3 cellular contexts compared by ENCODE assay signal in the genomic region with DNA sequence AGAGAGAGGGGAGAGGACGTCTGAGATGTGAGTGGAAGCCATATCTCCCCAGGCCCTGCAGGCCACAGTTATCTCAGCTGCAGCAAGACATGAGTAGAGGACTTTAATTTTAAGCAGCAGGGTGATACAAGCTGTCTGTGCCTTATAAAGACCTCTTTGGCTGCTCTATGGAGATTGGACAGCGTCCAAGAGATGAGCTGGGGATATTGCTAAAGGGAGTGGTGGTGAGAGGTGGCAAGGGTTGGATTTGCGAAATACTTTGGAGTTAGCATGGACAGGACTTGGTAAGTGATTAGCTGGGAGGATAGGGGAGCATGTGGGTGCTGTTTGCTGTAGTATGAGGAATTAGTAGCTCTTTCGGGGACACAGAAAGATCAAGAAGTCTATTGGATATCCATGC.
TF ChIP-seq lines count a peak whose summit lies in the region.

No MANE protein-coding gene starts in this region.

TF ChIP-seq in liver, 16 proteins besides CTCF, POLR2A, EP300 and RAD21 (continued from another document):
- TF ChIP-seq, protein P1, sequence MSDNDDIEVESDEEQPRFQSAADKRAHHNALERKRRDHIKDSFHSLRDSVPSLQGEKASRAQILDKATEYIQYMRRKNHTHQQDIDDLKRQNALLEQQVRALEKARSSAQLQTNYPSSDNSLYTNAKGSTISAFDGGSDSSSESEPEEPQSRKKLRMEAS (IDR thresholded peaks at IDR 0.05), result peak; percentile 62
- peak; percentile 55 for TF ChIP-seq REST (IDR thresholded peaks at IDR 0.05)
- TF ChIP-seq, protein P2, sequence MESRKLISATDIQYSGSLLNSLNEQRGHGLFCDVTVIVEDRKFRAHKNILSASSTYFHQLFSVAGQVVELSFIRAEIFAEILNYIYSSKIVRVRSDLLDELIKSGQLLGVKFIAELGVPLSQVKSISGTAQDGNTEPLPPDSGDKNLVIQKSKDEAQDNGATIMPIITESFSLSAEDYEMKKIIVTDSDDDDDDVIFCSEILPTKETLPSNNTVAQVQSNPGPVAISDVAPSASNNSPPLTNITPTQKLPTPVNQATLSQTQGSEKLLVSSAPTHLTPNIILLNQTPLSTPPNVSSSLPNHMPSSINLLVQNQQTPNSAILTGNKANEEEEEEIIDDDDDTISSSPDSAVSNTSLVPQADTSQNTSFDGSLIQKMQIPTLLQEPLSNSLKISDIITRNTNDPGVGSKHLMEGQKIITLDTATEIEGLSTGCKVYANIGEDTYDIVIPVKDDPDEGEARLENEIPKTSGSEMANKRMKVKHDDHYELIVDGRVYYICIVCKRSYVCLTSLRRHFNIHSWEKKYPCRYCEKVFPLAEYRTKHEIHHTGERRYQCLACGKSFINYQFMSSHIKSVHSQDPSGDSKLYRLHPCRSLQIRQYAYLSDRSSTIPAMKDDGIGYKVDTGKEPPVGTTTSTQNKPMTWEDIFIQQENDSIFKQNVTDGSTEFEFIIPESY (IDR thresholded peaks at IDR 0.05), result peak; percentile 34
- peak; percentile 42 for TF ChIP-seq FOXA1 (IDR thresholded peaks at IDR 0.05)
- TF ChIP-seq TAF1 (conservative IDR thresholded peaks at IDR 0.05), result no peak
- TF ChIP-seq FOXA2 (IDR thresholded peaks at IDR 0.05), result no peak
- peak; percentile 72 for TF ChIP-seq YY1 (IDR thresholded peaks at IDR 0.05)
- TF ChIP-seq JUND (IDR thresholded peaks at IDR 0.05), result peak in 1 of 2 donors; percentile 37

TF ChIP-seq in HepG2, 621 proteins besides CTCF, POLR2A, EP300 and RAD21 (continued from another document):
- TF ChIP-seq, protein P3, sequence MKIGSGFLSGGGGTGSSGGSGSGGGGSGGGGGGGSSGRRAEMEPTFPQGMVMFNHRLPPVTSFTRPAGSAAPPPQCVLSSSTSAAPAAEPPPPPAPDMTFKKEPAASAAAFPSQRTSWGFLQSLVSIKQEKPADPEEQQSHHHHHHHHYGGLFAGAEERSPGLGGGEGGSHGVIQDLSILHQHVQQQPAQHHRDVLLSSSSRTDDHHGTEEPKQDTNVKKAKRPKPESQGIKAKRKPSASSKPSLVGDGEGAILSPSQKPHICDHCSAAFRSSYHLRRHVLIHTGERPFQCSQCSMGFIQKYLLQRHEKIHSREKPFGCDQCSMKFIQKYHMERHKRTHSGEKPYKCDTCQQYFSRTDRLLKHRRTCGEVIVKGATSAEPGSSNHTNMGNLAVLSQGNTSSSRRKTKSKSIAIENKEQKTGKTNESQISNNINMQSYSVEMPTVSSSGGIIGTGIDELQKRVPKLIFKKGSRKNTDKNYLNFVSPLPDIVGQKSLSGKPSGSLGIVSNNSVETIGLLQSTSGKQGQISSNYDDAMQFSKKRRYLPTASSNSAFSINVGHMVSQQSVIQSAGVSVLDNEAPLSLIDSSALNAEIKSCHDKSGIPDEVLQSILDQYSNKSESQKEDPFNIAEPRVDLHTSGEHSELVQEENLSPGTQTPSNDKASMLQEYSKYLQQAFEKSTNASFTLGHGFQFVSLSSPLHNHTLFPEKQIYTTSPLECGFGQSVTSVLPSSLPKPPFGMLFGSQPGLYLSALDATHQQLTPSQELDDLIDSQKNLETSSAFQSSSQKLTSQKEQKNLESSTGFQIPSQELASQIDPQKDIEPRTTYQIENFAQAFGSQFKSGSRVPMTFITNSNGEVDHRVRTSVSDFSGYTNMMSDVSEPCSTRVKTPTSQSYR (CRISPR knock-in tag; IDR thresholded peaks at IDR 0.05; ENCODE audit: borderline replicate concordance), result no peak
- TF ChIP-seq CREB1 (IDR thresholded peaks at IDR 0.05), result no peak
- no peak for TF ChIP-seq CREB1 (CRISPR knock-in tag; IDR thresholded peaks at IDR 0.05)
- no peak for TF ChIP-seq ZNF768 (CRISPR knock-in tag; IDR thresholded peaks at IDR 0.05)
- TF ChIP-seq FOXK2 (IDR thresholded peaks at IDR 0.05), result no peak
TF ChIP-seq in HepG2: peak in this region for 0.

TF ChIP-seq in WTC11, 78 proteins besides CTCF, POLR2A, EP300 and RAD21 (continued from another document):
- TF ChIP-seq, protein P3 (CRISPR knock-in tag; IDR thresholded peaks at IDR 0.05), result no peak
- TF ChIP-seq ATF1 (CRISPR knock-in tag; IDR thresholded peaks at IDR 0.05) (no peak), GTF2I (CRISPR knock-in tag; conservative IDR thresholded peaks at IDR 0.05) (no peak), ESRRA (CRISPR knock-in tag; IDR thresholded peaks at IDR 0.05; ENCODE audit: borderline replicate concordance) (no peak), NR2C2 (CRISPR knock-in tag; IDR thresholded peaks at IDR 0.05) (no peak), ZNF396 (CRISPR knock-in tag; IDR thresholded peaks at IDR 0.05; ENCODE audit: borderline replicate concordance) (no peak), ZMAT4 (CRISPR knock-in tag; IDR thresholded peaks at IDR 0.05) (no peak)
- TF ChIP-seq, protein P4, sequence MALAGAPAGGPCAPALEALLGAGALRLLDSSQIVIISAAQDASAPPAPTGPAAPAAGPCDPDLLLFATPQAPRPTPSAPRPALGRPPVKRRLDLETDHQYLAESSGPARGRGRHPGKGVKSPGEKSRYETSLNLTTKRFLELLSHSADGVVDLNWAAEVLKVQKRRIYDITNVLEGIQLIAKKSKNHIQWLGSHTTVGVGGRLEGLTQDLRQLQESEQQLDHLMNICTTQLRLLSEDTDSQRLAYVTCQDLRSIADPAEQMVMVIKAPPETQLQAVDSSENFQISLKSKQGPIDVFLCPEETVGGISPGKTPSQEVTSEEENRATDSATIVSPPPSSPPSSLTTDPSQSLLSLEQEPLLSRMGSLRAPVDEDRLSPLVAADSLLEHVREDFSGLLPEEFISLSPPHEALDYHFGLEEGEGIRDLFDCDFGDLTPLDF (CRISPR knock-in tag; IDR thresholded peaks at IDR 0.05), result no peak
TF ChIP-seq in WTC11: peak in this region for 0.
